3 cellular contexts compared by ENCODE assay signal in genomic region chr15:66857694-66858093, GRCh38.
"Had no signal": no experiment of that assay in that cellular context is flagged by ENCODE, and none has a peak within 500 bp of the region (broad histone marks: within the 10 kb centered on the region; RNA-seq: fewer than 3 reads in every experiment).

No MANE protein-coding gene starts in this region.

- ATAC-seq: GM12878 had no signal

- DNase-seq: GDM1, GF-D8 had no signal

- H3K4me3 ChIP-seq: GM12878 had no signal
